2 cellular contexts compared by ENCODE assay signal in the genomic region with DNA sequence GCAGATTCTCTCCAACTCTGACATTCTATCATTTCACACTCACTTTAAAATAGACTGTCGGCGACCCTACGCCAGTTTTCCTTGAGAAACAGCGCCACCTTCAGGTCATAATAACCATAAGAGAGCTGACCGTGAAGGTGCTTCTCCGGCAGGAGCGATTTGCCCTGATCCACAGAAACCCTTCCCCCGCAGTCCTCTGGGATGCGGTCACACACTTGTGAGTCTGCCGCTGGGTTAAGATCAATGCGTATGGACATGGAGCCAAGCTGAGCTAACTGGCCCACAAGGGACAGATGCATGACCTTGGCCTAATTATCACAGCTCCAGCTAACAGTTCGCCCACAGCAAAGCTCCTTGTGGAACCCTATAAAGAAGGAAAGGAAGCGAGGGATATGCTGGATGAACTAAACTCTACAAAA.
TF ChIP-seq lines count a peak whose summit lies in the region.

No MANE protein-coding gene starts in this region.

TF ChIP-seq in HCT116, 20 proteins besides CTCF, POLR2A, EP300 and RAD21:
- TF ChIP-seq, protein P1, sequence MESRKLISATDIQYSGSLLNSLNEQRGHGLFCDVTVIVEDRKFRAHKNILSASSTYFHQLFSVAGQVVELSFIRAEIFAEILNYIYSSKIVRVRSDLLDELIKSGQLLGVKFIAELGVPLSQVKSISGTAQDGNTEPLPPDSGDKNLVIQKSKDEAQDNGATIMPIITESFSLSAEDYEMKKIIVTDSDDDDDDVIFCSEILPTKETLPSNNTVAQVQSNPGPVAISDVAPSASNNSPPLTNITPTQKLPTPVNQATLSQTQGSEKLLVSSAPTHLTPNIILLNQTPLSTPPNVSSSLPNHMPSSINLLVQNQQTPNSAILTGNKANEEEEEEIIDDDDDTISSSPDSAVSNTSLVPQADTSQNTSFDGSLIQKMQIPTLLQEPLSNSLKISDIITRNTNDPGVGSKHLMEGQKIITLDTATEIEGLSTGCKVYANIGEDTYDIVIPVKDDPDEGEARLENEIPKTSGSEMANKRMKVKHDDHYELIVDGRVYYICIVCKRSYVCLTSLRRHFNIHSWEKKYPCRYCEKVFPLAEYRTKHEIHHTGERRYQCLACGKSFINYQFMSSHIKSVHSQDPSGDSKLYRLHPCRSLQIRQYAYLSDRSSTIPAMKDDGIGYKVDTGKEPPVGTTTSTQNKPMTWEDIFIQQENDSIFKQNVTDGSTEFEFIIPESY (IDR thresholded peaks at IDR 0.05; ENCODE audit: extremely low read depth, insufficient replicate concordance, low read length) = no peak
- TF ChIP-seq TCF7L2 (IDR thresholded peaks at IDR 0.05; ENCODE audit: borderline replicate concordance, extremely low read depth, insufficient read depth, insufficient read length) = no peak
- TF ChIP-seq EZH2phosphoT487 (IDR thresholded peaks at IDR 0.05; ENCODE audit: borderline replicate concordance) = no peak
TF ChIP-seq in HCT116: peak in this region for 0.

TF ChIP-seq in endothelial cell of umbilical vein, 7 proteins besides CTCF, POLR2A, EP300 and RAD21:
- TF ChIP-seq EZH2 (IDR thresholded peaks at IDR 0.05; ENCODE audit: borderline replicate concordance, low read depth, low read length, severe bottlenecking) (no peak), FOS (IDR thresholded peaks at IDR 0.05; ENCODE audit: borderline replicate concordance, insufficient read depth, low read length) (no peak), JUN (IDR thresholded peaks at IDR 0.05; ENCODE audit: borderline replicate concordance, insufficient read depth, insufficient read length, low read depth) (no peak), GATA2 (IDR thresholded peaks at IDR 0.05; ENCODE audit: insufficient read depth, insufficient read length, low read depth, low read length) (no peak), POLR2AphosphoS5 (IDR thresholded peaks at IDR 0.05; ENCODE audit: insufficient read depth, low read depth, low read length) (no peak), MYC (IDR thresholded peaks at IDR 0.05; ENCODE audit: low read depth, low read length) (no peak)
- TF ChIP-seq, protein P2, sequence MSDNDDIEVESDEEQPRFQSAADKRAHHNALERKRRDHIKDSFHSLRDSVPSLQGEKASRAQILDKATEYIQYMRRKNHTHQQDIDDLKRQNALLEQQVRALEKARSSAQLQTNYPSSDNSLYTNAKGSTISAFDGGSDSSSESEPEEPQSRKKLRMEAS (IDR thresholded peaks at IDR 0.05; ENCODE audit: insufficient read depth, insufficient read length) = no peak
